Comparison of ENCODE assay signal across 8 cellular contexts in the genomic region with DNA sequence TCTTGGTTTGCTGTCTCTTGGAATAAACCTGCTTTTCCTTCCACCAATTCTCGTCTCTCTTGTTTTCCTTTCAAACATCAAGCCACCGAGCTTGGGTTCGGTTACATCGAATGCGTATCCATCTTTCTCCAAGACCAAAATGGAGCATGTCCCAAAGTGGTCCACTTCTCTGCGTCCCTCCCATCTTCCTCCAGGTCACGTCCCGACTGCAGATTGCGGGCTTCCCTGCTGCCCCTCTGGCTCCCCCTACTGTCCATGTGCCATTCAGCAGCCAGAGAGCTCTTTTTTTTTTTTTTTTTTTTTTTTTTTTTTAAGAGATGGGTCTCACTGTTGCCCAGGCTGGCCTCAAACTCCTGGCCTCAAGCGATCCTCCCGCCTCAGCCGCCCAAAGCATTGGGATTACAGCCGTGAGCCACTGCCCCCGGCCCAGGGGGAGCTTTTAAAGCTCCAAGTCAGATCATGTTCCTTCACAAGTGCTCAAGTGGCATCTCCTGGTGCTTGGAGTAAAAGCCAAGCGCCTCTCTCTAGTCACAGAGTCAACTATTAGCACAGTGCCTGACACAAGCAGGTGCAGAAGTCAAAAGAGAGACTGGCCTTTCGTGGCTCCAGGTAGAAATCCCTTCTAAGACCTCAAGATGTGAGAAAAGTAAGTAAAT. TPM values are rescaled to one million over a fixed set of nuclear protein-coding genes. Genes with fewer than 3 reads are reported as not detected.
DNase-seq lines count a peak whose midpoint lies in the region; ATAC-seq and TF ChIP-seq lines count a peak whose summit lies in the region.

No MANE protein-coding gene starts in this region.

- no peaks in the 10 kb centered on the region for H3K9me2 ChIP-seq in PC-3 (replicated peaks; ENCODE audit: low read length)

- H3K9me3 ChIP-seq in H9 (ENCODE audit: control insufficient read depth, low read depth, low read length) (no peaks in the 10 kb centered on the region), PC-3 (ENCODE audit: low read length) (no peaks in the 10 kb centered on the region), tibial nerve (no peaks in the 10 kb centered on the region)

- no peak overlapping the region for H2AK5ac ChIP-seq in H9 (ENCODE audit: insufficient read length, low read length)

- no peaks in the 10 kb centered on the region for H3K36me3 ChIP-seq in PC-3 (ENCODE audit: low read depth, low read length)
- H3K36me3 ChIP-seq in tibial nerve, result peaks cover 0 to 72% (median 0%) of the 10 kb centered on the region in 3 donors

- H3K79me1 ChIP-seq in H9 (ENCODE audit: insufficient read depth, low read depth, low read length, poor library complexity, severe bottlenecking), result no peaks in the 10 kb centered on the region

- no peak overlapping the region for H3K4ac ChIP-seq in H9 (ENCODE audit: low read depth, low read length)

- no peaks in the 10 kb centered on the region for H3K27me3 ChIP-seq in H9 (ENCODE audit: insufficient read depth, low read length)
- H3K27me3 ChIP-seq in PC-3 (ENCODE audit: low read length), result peaks cover 14% of the 10 kb centered on the region
- H3K27me3 ChIP-seq in tibial nerve, result no peaks in the 10 kb centered on the region

- intact Hi-C loops in PC-3 (cut with micrococcal nuclease), result loop anchor here (1.0 kb wide), 2 partner anchors 27 to 66 kb away; no protein-coding TSS in a partner anchor

- no peak overlapping the region for H3K23ac ChIP-seq in H9 (ENCODE audit: insufficient read length, low read depth, low read length)

- no peak overlapping the region for H2BK20ac ChIP-seq in H9 (ENCODE audit: low read depth, low read length, poor library complexity, severe bottlenecking)

- POLR2A ChIA-PET in PC-3 (lab: Charles Lee; ENCODE audit: unreplicated experiment), result interaction anchor here (0.6 kb wide), 3 partner anchors 12 to 1652 kb away, joined by 5 to 11 read pairs (median 6); no protein-coding TSS in a partner anchor

- no peak overlapping the region for H3T11ph ChIP-seq in H9 (ENCODE audit: low read length)

- no peak overlapping the region for H3K14ac ChIP-seq in H9 (ENCODE audit: insufficient read depth, low read length)

- ATAC-seq in PC-3 (peak; percentile 67), HG03108 (IDR thresholded peaks at IDR 0.05; ENCODE audit: unreplicated experiment) (no peak)

- peak overlapping the region in 1 of 3 experiments; percentile 61; a peak in 1 of 7 replicates for H3K27ac Mint-ChIP-seq in H9
- no peak overlapping the region for H3K27ac Mint-ChIP-seq in activated T-cell treated with anti-CD3 and anti-CD28 coated beads, Interleukin-2, amount 50 U/mL, for 24 hours
- H3K27ac Mint-ChIP-seq in osteocyte (ENCODE audit: unreplicated experiment), result peak overlapping the region; percentile 29

- BruUV-seq in PC-3 (replicated peaks; lab: Mats Ljungman, UMichigan), result no TSS peak

- H3K18ac ChIP-seq in H9 (ENCODE audit: insufficient read length, low read depth, low read length), result no peak overlapping the region

- CTCF ChIA-PET in PC-3 (lab: Charles Lee), result interaction anchor here (0.6 to 1.2 kb wide), 25 partner anchors 10 to 1499 kb away, joined by 3 to 13 read pairs (median 7); no protein-coding TSS in a partner anchor

- H4K91ac ChIP-seq in H9 (ENCODE audit: insufficient read length, low read depth, low read length), result no peak overlapping the region

- no peak overlapping the region for H4K8ac ChIP-seq in H9 (replicated peaks; ENCODE audit: insufficient read length, low read depth, low read length)

- H4K20me1 ChIP-seq in H9 (ENCODE audit: control insufficient read depth, insufficient read depth, insufficient read length), result no peaks in the 10 kb centered on the region
- H4K20me1 ChIP-seq in PC-3 (ENCODE audit: low read length), result no peaks in the 10 kb centered on the region

- no peak overlapping the region for H2BK120ac ChIP-seq in H9 (ENCODE audit: low read depth, low read length, poor library complexity, severe bottlenecking)

- peak; percentile 85 for TF ChIP-seq CTCF in H9 (conservative IDR thresholded peaks at IDR 0.05)
- peak; percentile 81 for TF ChIP-seq CTCF in PC-3 (conservative IDR thresholded peaks at IDR 0.05; ENCODE audit: low read depth, low read length)
- TF ChIP-seq CTCF in fibroblast of mammary gland (conservative IDR thresholded peaks at IDR 0.05; ENCODE audit: control insufficient read depth, insufficient read depth, low read depth, low read length), result peak; percentile 86
- peak; percentile 87 for TF ChIP-seq CTCF in osteocyte (IDR thresholded peaks at IDR 0.05)
- TF ChIP-seq CTCF in tibial nerve (IDR thresholded peaks at IDR 0.05), result peak; percentile 44 to 77 (median 62)

- H3K56ac ChIP-seq in H9 (ENCODE audit: insufficient read length, low read depth, low read length), result no peak overlapping the region

- no peak overlapping the region for H3K27ac ChIP-seq in H9 (ENCODE audit: insufficient read length, low read depth, low read length)
- H3K27ac ChIP-seq in PC-3 (ENCODE audit: low read length), result no peak overlapping the region
- H3K27ac ChIP-seq in tibial nerve, result peak overlapping the region in 1 of 4 donors; percentile 58

- H3K27me3 Mint-ChIP-seq in H9 (ENCODE audit: low read depth) (peaks cover 41% of the 10 kb centered on the region), osteocyte (ENCODE audit: unreplicated experiment) (no peaks in the 10 kb centered on the region)
- peaks cover 42% of the 10 kb centered on the region for H3K27me3 Mint-ChIP-seq in activated T-cell treated with anti-CD3 and anti-CD28 coated beads, Interleukin-2, amount 50 U/mL, for 24 hours

- H3K4me1 Mint-ChIP-seq in H9 (peaks cover 6 to 14% of the 10 kb centered on the region in 2 experiments), osteocyte (ENCODE audit: unreplicated experiment) (peaks cover 22% of the 10 kb centered on the region)
- peaks cover 10% of the 10 kb centered on the region for H3K4me1 Mint-ChIP-seq in activated T-cell treated with anti-CD3 and anti-CD28 coated beads, Interleukin-2, amount 50 U/mL, for 24 hours (ENCODE audit: low read depth)

- H4K5ac ChIP-seq in H9 (ENCODE audit: insufficient read length, low read depth, low read length), result no peak overlapping the region

- no peaks in the 10 kb centered on the region for H3K23me2 ChIP-seq in H9 (ENCODE audit: insufficient read length, low read depth, low read length, poor library complexity, severe bottlenecking)

- no peaks in the 10 kb centered on the region for H3F3A ChIP-seq in PC-3 (ENCODE audit: low read length, unreplicated experiment)

- H2BK5ac ChIP-seq in H9 (ENCODE audit: insufficient read length, low read length), result no peak overlapping the region

- H3K4me3 Mint-ChIP-seq in H9 (no peak overlapping the region), osteocyte (ENCODE audit: unreplicated experiment) (no peak overlapping the region)
- no peak overlapping the region for H3K4me3 Mint-ChIP-seq in activated T-cell treated with anti-CD3 and anti-CD28 coated beads, Interleukin-2, amount 50 U/mL, for 24 hours

- no peak overlapping the region for H2BK12ac ChIP-seq in H9 (ENCODE audit: insufficient read length, low read depth, low read length)

- H3K9ac ChIP-seq in H9 (ENCODE audit: extremely low read depth, insufficient read length, low read length) (no peak overlapping the region), PC-3 (ENCODE audit: low read length) (no peak overlapping the region)

- WGBS in H9 (ENCODE audit: extremely low coverage, insufficient read length, low lambda C conversion rate), result no CpG with 5 or more reads among the region's 16 CpGs
- WGBS in tibial nerve, 2 donors, result 19 to 22% methylated on average over 16 of the region's 16 CpGs

- peak in 8 of 14 donors; percentile 2 to 41 (median 17) for DNase-seq in C1 segment of cervical spinal cord (lab: John Stamatoyannopoulos, UW)
- peak; percentile 87 for DNase-seq in H9
- peak; percentile 81 for DNase-seq in PC-3
- peak; percentile 77 for DNase-seq in activated T-cell treated with anti-CD3 and anti-CD28 coated beads, Interleukin-2, amount 50 U/mL, for 24 hours
- DNase-seq in fibroblast of mammary gland (ENCODE audit: low read depth), result peak; percentile 66
- peak; percentile 92 for DNase-seq in osteocyte (ENCODE audit: extremely low spot score, unreplicated experiment)
- peak; percentile 61 to 82 for DNase-seq in tibial nerve (ENCODE audit: low spot score in 2 of 2)

- H2AFZ ChIP-seq in H9 (ENCODE audit: low read length) (no peak overlapping the region), PC-3 (ENCODE audit: low read length) (peak overlapping the region; percentile 78; the same call in 1 of the 2 replicates)

- TF ChIP-seq EP300 in tibial nerve (IDR thresholded peaks at IDR 0.05), result no peak

- no peaks in the 10 kb centered on the region for H3K36me3 Mint-ChIP-seq in H9 (ENCODE audit: insufficient read depth in 1 of 3, low read depth in 3 of 3)
- no peaks in the 10 kb centered on the region for H3K36me3 Mint-ChIP-seq in activated T-cell treated with anti-CD3 and anti-CD28 coated beads, Interleukin-2, amount 50 U/mL, for 24 hours (ENCODE audit: low read depth)
- H3K36me3 Mint-ChIP-seq in osteocyte (ENCODE audit: unreplicated experiment), result peaks cover 32% of the 10 kb centered on the region

- H3K79me2 ChIP-seq in H9 (ENCODE audit: insufficient read depth, low read length) (no peaks in the 10 kb centered on the region), PC-3 (ENCODE audit: low read length) (no peaks in the 10 kb centered on the region)

- no peak overlapping the region for H3K4me2 ChIP-seq in H9 (ENCODE audit: insufficient read depth, insufficient read length, low read length)
- peak overlapping the region; percentile 43; the same call in 1 of the 2 replicates for H3K4me2 ChIP-seq in PC-3 (ENCODE audit: low read length)

- H3K9me3 Mint-ChIP-seq in H9 (no peaks in the 10 kb centered on the region), osteocyte (ENCODE audit: unreplicated experiment) (no peaks in the 10 kb centered on the region)
- H3K9me3 Mint-ChIP-seq in activated T-cell treated with anti-CD3 and anti-CD28 coated beads, Interleukin-2, amount 50 U/mL, for 24 hours, result no peaks in the 10 kb centered on the region

- no peak for TF ChIP-seq POLR2A in tibial nerve (IDR thresholded peaks at IDR 0.05)

- H2BK15ac ChIP-seq in H9 (ENCODE audit: low read depth, low read length), result no peak overlapping the region

- H3K4me1 ChIP-seq in H9 (ENCODE audit: insufficient read depth, low read length) (no peaks in the 10 kb centered on the region), PC-3 (ENCODE audit: insufficient read depth, low read length) (peaks cover 3% of the 10 kb centered on the region; the same call in 1 of the 2 replicates), tibial nerve (peaks cover 0 to 32% (median 4%) of the 10 kb centered on the region in 4 donors)

- H3K4me3 ChIP-seq in PC-3 (ENCODE audit: low read length) (no peak overlapping the region), fibroblast of mammary gland (ENCODE audit: control insufficient read depth, low read depth, low read length) (no peak overlapping the region), tibial nerve (no peak overlapping the region)

RNA-seq across cellular contexts. Expression of gene COL5A3, which starts 10.0 kb away (rescaled TPM):
- total RNA-seq in H9 (2021), result 0.70 and 0.72 TPM in 2 replicates
- total RNA-seq in PC-3 (2014; rRNA removed), result 0.11 and 0.12 TPM in 2 replicates
- total RNA-seq in osteocyte, result 68.7 and 80.9 TPM in 2 replicates
- 100 to 1,000 TPM in 1 of 4 donors, 10 to 100 TPM in 3; 41.3 to 102 (median 56.3) TPM for total RNA-seq in tibial nerve

RNA-seq across cellular contexts. Expression of gene RDH8, which starts 13.0 kb away (rescaled TPM):
- 0.13 TPM in 1 of 2 replicates, not detected in the other for total RNA-seq in H9 (2021)
- not detected in 2 replicates for total RNA-seq in PC-3 (2014; rRNA removed)
- total RNA-seq in osteocyte, result not detected in 2 replicates
- not detected for total RNA-seq in tibial nerve

Comparison
In these comparisons a context has a peak if more than half of its experiments do, and no peak if none do; other contexts are left out.
1. DNase-seq: peak in every context shown above with its lines; median percentile 92 in osteocyte; 87 in H9; 81 in PC-3; 77 in activated T-cell treated with anti-CD3 and anti-CD28 coated beads, Interleukin-2, amount 50 U/mL, for 24 hours; 72 in tibial nerve; 66 in fibroblast of mammary gland; 17 in C1 segment of cervical spinal cord.
2. RNA of gene COL5A3, which starts 10.0 kb away (total RNA-seq): 68.7 to 80.9 TPM in osteocyte and 41.3 to 102 TPM in tibial nerve; 0.70 to 0.72 TPM in H9 and 0.11 to 0.12 TPM in PC-3; every median in the first group is over 10 times any median in the second.
3. Peak in every context shown above with its lines, with median percentiles within 50 percentile points of each other: CTCF ChIP-seq.